In genomic region chr3:46926039-46926438, GRCh38 we compare ENCODE assay signal across 10 cellular contexts. TPM values are rescaled to one million over a fixed set of nuclear protein-coding genes. Genes with fewer than 3 reads are reported as not detected.
DNase-seq lines count a peak whose midpoint lies in the region; ATAC-seq, FAIRE-seq and TF ChIP-seq lines count a peak whose summit lies in the region.
"Had no signal": no experiment of that assay in that cellular context is flagged by ENCODE, and none has a peak within 500 bp of the region (broad histone marks: within the 10 kb centered on the region; RNA-seq: fewer than 3 reads in every experiment).

No MANE protein-coding gene starts in this region.

- H4K20me1 ChIP-seq in GM12878 (ENCODE audit: control insufficient read depth, insufficient read depth) = no peaks in the 10 kb centered on the region

- peak overlapping the region in 1 of 2 experiments; percentile 41 for H3K14ac ChIP-seq in mesenchymal stem cell (ENCODE audit: low read length in 2 of 2)

- peaks cover 39% of the 10 kb centered on the region for H3K79me2 ChIP-seq in GM12878 (ENCODE audit: control insufficient read depth, insufficient read depth, low read length)

- H4K8ac ChIP-seq in mesenchymal stem cell (ENCODE audit: low read length) = peak overlapping the region; percentile 7

- peak overlapping the region in 1 of 2 experiments; percentile 28 for H3K4ac ChIP-seq in mesenchymal stem cell (ENCODE audit: low read depth in 1 of 2, low read length in 2 of 2)

- ATAC-seq in A549 (peak; percentile 19 to 32; a peak in 3 of 6 replicates), GM12878 (no peak), HG03378 (IDR thresholded peaks at IDR 0.05; ENCODE audit: unreplicated experiment) (no peak)

- FAIRE-seq in A549 (lab: Jason Lieb, UNC) (no peak), GM19239 (lab: Jason Lieb, UNC) (peak; percentile 14), GM12878 (lab: Jason Lieb, UNC) (no peak)
- FAIRE-seq: D721Med had no signal

- SMC1A ChIA-PET in GM12878 (lab: Charles Lee; ENCODE audit: uncharacterized antibody, unreplicated experiment) = interaction anchor here (0.8 to 17.5 kb wide), 15 partner anchors 9 to 215 kb away, joined by 3 to 298 read pairs (median 5); partner anchors contain the start of genes CCDC12 and NBEAL2

- H2AFZ ChIP-seq in GM12878 (ENCODE audit: control insufficient read depth, low read depth, low read length) (no peak overlapping the region), mesenchymal stem cell (ENCODE audit: low read depth, low read length) (no peak overlapping the region)

- H3K4me2 ChIP-seq in A549 (no peak overlapping the region), GM12878 (ENCODE audit: control insufficient read depth, insufficient read depth) (peak overlapping the region; percentile 96), mesenchymal stem cell (ENCODE audit: low read length, poor library complexity, severe bottlenecking) (no peak overlapping the region)

- peak overlapping the region; percentile 82 for H3K9ac ChIP-seq in GM12878 (ENCODE audit: control insufficient read depth, insufficient read depth, low read length)
- peak overlapping the region; percentile 7 for H3K9ac ChIP-seq in mesenchymal stem cell (ENCODE audit: low read length)

- DNase-seq in A549 (ENCODE audit: low read depth in 1 of 2, low spot score in 1 of 2) (peak in 1 of 2 experiments; percentile 60), GM19239 (ENCODE audit: insufficient read length, low spot score) (no peak), GM12878 (ENCODE audit: low read depth, low spot score) (no peak), mesenchymal stem cell (peak; percentile 88), NCI-H128 (lab: John Stamatoyannopoulos, UW; ENCODE audit: unreplicated experiment) (no peak), hepatic stellate cell (ENCODE audit: low spot score) (no peak), LoVo (ENCODE audit: low spot score) (no peak)

- H3K23ac ChIP-seq in mesenchymal stem cell (ENCODE audit: low read length in 2 of 2) = peak overlapping the region in 1 of 2 experiments; percentile 85

- H3K9me3 ChIP-seq in A549 (peaks cover 6% of the 10 kb centered on the region; the same call in 1 of the 3 replicates), GM12878 (replicated peaks; ENCODE audit: control insufficient read depth, insufficient read depth, low read length) (peaks cover 14% of the 10 kb centered on the region), mesenchymal stem cell (ENCODE audit: control insufficient read depth, low read length) (peaks cover 6% of the 10 kb centered on the region)

- intact Hi-C loops in GM12878 (cut with micrococcal nuclease; ENCODE audit: unreplicated experiment) = loop anchor here (2.0 to 5.0 kb wide), 2 partner anchors 27 to 236 kb away; partner anchors contain the start of gene SETD2

- in situ Hi-C loops in GM12878 (cut with MboI) = no loop called here

- TF ChIP-seq RAD21 in A549 (conservative IDR thresholded peaks at IDR 0.05 in 1 of 2, IDR thresholded peaks at IDR 0.05 in 1 of 2) = no peak
- no peak for TF ChIP-seq RAD21 in GM12878 (IDR thresholded peaks at IDR 0.05; ENCODE audit: insufficient read depth, low read depth, low read length)

- H2AK5ac ChIP-seq in mesenchymal stem cell (ENCODE audit: low read length, severe bottlenecking) = no peak overlapping the region

- H2BK12ac ChIP-seq in mesenchymal stem cell (ENCODE audit: low read length in 2 of 2) = no peak overlapping the region

- no peak overlapping the region for H2BK120ac ChIP-seq in mesenchymal stem cell (ENCODE audit: low read depth, low read length)

- 49% methylated on average over 6 of the region's 6 CpGs for WGBS in A549 (ENCODE audit: missing lambda C conversion rate)
- 50% methylated on average over 6 of the region's 6 CpGs for WGBS in GM12878 (ENCODE audit: insufficient coverage, insufficient replicate concordance, low lambda C conversion rate, missing lambda C conversion rate)
- 42% methylated on average over 6 of the region's 6 CpGs for WGBS in mesenchymal stem cell

- no peak overlapping the region for H2BK15ac ChIP-seq in mesenchymal stem cell (ENCODE audit: low read depth, poor library complexity, severe bottlenecking)

- CTCF ChIA-PET in A549 (lab: Yijun Ruan, JAX) = interaction anchor here (0.8 to 5.2 kb wide), 8 partner anchors 8 to 73 kb away, joined by 3 to 62 read pairs (median 4); partner anchors contain the start of gene NBEAL2
- CTCF ChIA-PET in GM12878 (lab: Yijun Ruan, JAX) = interaction anchor here (0.6 to 4.1 kb wide), 10 partner anchors 8 to 357 kb away, joined by 3 to 14 read pairs (median 4); partner anchors contain the start of genes KIF9, KLHL18 and NBEAL2

- TF ChIP-seq CTCF in A549 (IDR thresholded peaks at IDR 0.05) (no peak), GM12878 (IDR thresholded peaks at IDR 0.05 in 2 of 3, conservative IDR thresholded peaks at IDR 0.05 in 1 of 3; ENCODE audit: control insufficient read depth in 2 of 3, extremely low read depth in 1 of 3, insufficient read depth in 1 of 3, low read depth in 3 of 3, low read length in 3 of 3) (no peak)

- H3K27ac ChIP-seq in A549 (peak overlapping the region; percentile 74 to 84), GM12878 (ENCODE audit: control insufficient read depth, insufficient read depth) (peak overlapping the region; percentile 94), mesenchymal stem cell (ENCODE audit: low read length, poor library complexity, severe bottlenecking) (no peak overlapping the region)
- H3K27ac ChIP-seq: SK-N-MC had no signal

- no TSS peak for BruUV-seq in GM12878 (replicated peaks; lab: Mats Ljungman, UMichigan)

- H3K4me1 ChIP-seq in A549 (peaks cover 54% of the 10 kb centered on the region), GM12878 (ENCODE audit: control insufficient read depth, insufficient read depth, low read length) (peaks cover 56% of the 10 kb centered on the region), mesenchymal stem cell (ENCODE audit: control insufficient read depth, insufficient read depth, low read depth, low read length) (peaks cover 22% of the 10 kb centered on the region)

- H2BK5ac ChIP-seq in mesenchymal stem cell (ENCODE audit: low read depth, low read length, poor library complexity, severe bottlenecking) = no peak overlapping the region

- RAD21 ChIA-PET in GM12878 (lab: Charles Lee; ENCODE audit: unreplicated experiment) = interaction anchor here (0.8 to 4.2 kb wide), 12 partner anchors 9 to 85 kb away, joined by 3 to 38 read pairs (median 5); partner anchors contain the start of gene NBEAL2

- no peak overlapping the region for H3K4me3 ChIP-seq in A549
- peak overlapping the region; percentile 44; the same call in 1 of the 2 replicates for H3K4me3 ChIP-seq in GM12878
- H3K4me3 ChIP-seq in mesenchymal stem cell (ENCODE audit: insufficient read depth in 1 of 2, low read depth in 1 of 2, low read length in 2 of 2) = no peak overlapping the region
- H3K4me3 ChIP-seq: SK-N-MC had no signal

- TF ChIP-seq EP300 in A549 (IDR thresholded peaks at IDR 0.05) (no peak), GM12878 (IDR thresholded peaks at IDR 0.05; ENCODE audit: borderline replicate concordance in 1 of 2, control insufficient read depth in 1 of 2, low read depth in 2 of 2, low read length in 2 of 2) (no peak)

- TF ChIP-seq POLR2A in A549 (IDR thresholded peaks at IDR 0.05; ENCODE audit: low read length) = no peak
- TF ChIP-seq POLR2A in GM12878 (IDR thresholded peaks at IDR 0.05; ENCODE audit: low read depth, low read length) = peak; percentile 61

- H3K79me1 ChIP-seq in mesenchymal stem cell (replicated peaks; ENCODE audit: low read length, poor library complexity, severe bottlenecking) = peaks cover 64% of the 10 kb centered on the region

- H3K27me3 ChIP-seq in GM12878 (replicated peaks in 1 of 2; ENCODE audit: control insufficient read depth in 2 of 2, insufficient read depth in 2 of 2, low read length in 1 of 2) = no peaks in the 10 kb centered on the region
- no peaks in the 10 kb centered on the region for H3K27me3 ChIP-seq in mesenchymal stem cell (ENCODE audit: control insufficient read depth in 1 of 2, insufficient read depth in 1 of 2, low read length in 2 of 2)

- POLR2A ChIA-PET in A549 (lab: Yijun Ruan, JAX) (interaction anchor here (0.6 to 0.7 kb wide), 2 partner anchors 52 to 53 kb away, joined by 3 read pairs; partner anchors contain the start of gene NBEAL2), GM12878 (lab: Charles Lee) (interaction anchor here (0.7 to 12.6 kb wide), 8 partner anchors 14 to 67 kb away, joined by 3 to 163 read pairs (median 6); partner anchors contain the start of gene CCDC12)

- peak overlapping the region; percentile 42 to 48 for H3K18ac ChIP-seq in mesenchymal stem cell (ENCODE audit: low read depth in 1 of 2, low read length in 2 of 2)

- no peak overlapping the region for H4K91ac ChIP-seq in mesenchymal stem cell (ENCODE audit: low read length)

- H3K36me3 ChIP-seq in GM12878 (ENCODE audit: control insufficient read depth in 2 of 2, insufficient read depth in 2 of 2, low read length in 1 of 2) (peaks cover 31 to 56% of the 10 kb centered on the region in 2 experiments), mesenchymal stem cell (ENCODE audit: control insufficient read depth in 1 of 2, insufficient read depth in 2 of 2, low read depth in 1 of 2, low read length in 2 of 2) (peaks cover 79 to 82% of the 10 kb centered on the region in 2 experiments)

RNA-seq across cellular contexts. Expression of gene PTH1R, which starts 48.5 kb away (rescaled TPM):
- polyA plus RNA-seq in A549 (2011; rRNA removed) (0.20 and 0.45 TPM in 2 replicates), A549 (2017; fragmentation: RNase III; extraction: RNeasy Plus Mini Kit Qiagen cat#74134 plus additional on column Dnase treatment) (0.53 to 0.76 TPM (median 0.54 TPM) in 3 replicates), GM12878 (2011; rRNA removed) (not detected in 2 replicates), GM12878 (2014; fragmentation: Illumina TruSeq; extraction: Trizol) (not detected in 2 replicates), GM12878 (2014; fragmentation: Nextera tagmentation; extraction: Ambion mirVana) (not detected), GM12878 (2014; rRNA removed) (0.20 TPM in 1 of 2 replicates, not detected in the other), GM12878 (2016; fragmentation: Nextera tagmentation; extraction: Ambion mirVana) (not detected)
- 0.63 and 0.83 TPM in 2 replicates for polyA plus RNA-seq in A549 (2012; cell fraction: cytosol; rRNA removed)
- 1.7 and 2.2 TPM in 2 replicates for polyA plus RNA-seq in A549 (2012; cell fraction: nucleus; rRNA removed)
- 0.24 and 0.87 TPM in 2 replicates for polyA minus RNA-seq in A549 (2011; rRNA and poly(A)+ RNA removed)
- total RNA-seq in GM12878 (2013; cell fraction: nucleolus; rRNA removed) = not detected in 2 replicates
- total RNA-seq in GM12878 (2014; rRNA removed) (not detected in 2 replicates), GM12878 (2014; rRNA removed; fragmentation: Illumina TruSeq; extraction: Trizol) (not detected in 2 replicates), GM12878 (2021) (not detected in 2 replicates)
- polyA plus RNA-seq in GM12878 (2011; ENCODE audit: low read depth) = not detected
- 0.03 and 0.13 TPM in 2 replicates for polyA plus RNA-seq in GM12878 (2011; cell fraction: cytosol; rRNA removed)
- polyA plus RNA-seq in GM12878 (2011; cell fraction: nucleus; rRNA removed) = 0.61 and 1.2 TPM in 2 replicates
- 0.22 TPM in 1 of 2 replicates, not detected in the other for polyA plus RNA-seq in GM12878 (2012)
- polyA minus RNA-seq in GM12878 (2011; rRNA and poly(A)+ RNA removed) = not detected in 2 replicates
- polyA minus RNA-seq in GM12878 (2011; cell fraction: cytosol; rRNA and poly(A)+ RNA removed) = not detected in 2 replicates
- not detected in 2 replicates for polyA minus RNA-seq in GM12878 (2011; cell fraction: nucleus; rRNA and poly(A)+ RNA removed)
- polyA plus RNA-seq in mesenchymal stem cell (2013, experiment 1 of 2) = 0.15 TPM
- 0.27 TPM for polyA plus RNA-seq in mesenchymal stem cell (2013, experiment 2 of 2)

RNA-seq across cellular contexts. Expression of gene CCDC12, which starts 50.5 kb away (rescaled TPM):
- polyA plus RNA-seq in A549 (2011; rRNA removed) (21.7 and 34.8 TPM in 2 replicates), A549 (2017; fragmentation: RNase III; extraction: RNeasy Plus Mini Kit Qiagen cat#74134 plus additional on column Dnase treatment) (74.2 to 81.0 TPM (median 79.2 TPM) in 3 replicates), GM12878 (2011; rRNA removed) (31.2 and 45.6 TPM in 2 replicates), GM12878 (2014; fragmentation: Illumina TruSeq; extraction: Trizol) (11.2 and 63.3 TPM in 2 replicates), GM12878 (2014; fragmentation: Nextera tagmentation; extraction: Ambion mirVana) (10 to 100 TPM in 1 of 2 experiments, 1 to 10 TPM in 1; 9.2 to 22.5 TPM), GM12878 (2014; rRNA removed) (59.3 and 67.6 TPM in 2 replicates), GM12878 (2016; fragmentation: Nextera tagmentation; extraction: Ambion mirVana) (10 to 100 TPM; 83.1 to 91.4 TPM)
- polyA plus RNA-seq in A549 (2012; cell fraction: cytosol; rRNA removed) = 53.8 and 83.7 TPM in 2 replicates
- 44.0 and 54.7 TPM in 2 replicates for polyA plus RNA-seq in A549 (2012; cell fraction: nucleus; rRNA removed)
- polyA minus RNA-seq in A549 (2011; rRNA and poly(A)+ RNA removed) = 30.5 and 33.9 TPM in 2 replicates
- 111 and 121 TPM in 2 replicates for total RNA-seq in GM12878 (2013; cell fraction: nucleolus; rRNA removed)
- total RNA-seq in GM12878 (2014; rRNA removed) (46.9 and 53.0 TPM in 2 replicates), GM12878 (2014; rRNA removed; fragmentation: Illumina TruSeq; extraction: Trizol) (67.3 and 72.4 TPM in 2 replicates), GM12878 (2021) (65.8 and 65.9 TPM in 2 replicates)
- 29.4 TPM for polyA plus RNA-seq in GM12878 (2011; ENCODE audit: low read depth)
- polyA plus RNA-seq in GM12878 (2011; cell fraction: cytosol; rRNA removed) = 52.2 and 68.0 TPM in 2 replicates
- polyA plus RNA-seq in GM12878 (2011; cell fraction: nucleus; rRNA removed) = 63.4 and 85.5 TPM in 2 replicates
- polyA plus RNA-seq in GM12878 (2012) = 47.7 and 72.7 TPM in 2 replicates
- polyA minus RNA-seq in GM12878 (2011; rRNA and poly(A)+ RNA removed) = 69.5 and 77.8 TPM in 2 replicates
- 15.6 and 18.2 TPM in 2 replicates for polyA minus RNA-seq in GM12878 (2011; cell fraction: cytosol; rRNA and poly(A)+ RNA removed)
- 64.3 and 144 TPM in 2 replicates for polyA minus RNA-seq in GM12878 (2011; cell fraction: nucleus; rRNA and poly(A)+ RNA removed)
- polyA plus RNA-seq in mesenchymal stem cell (2013, experiment 1 of 2) = 25.6 TPM
- polyA plus RNA-seq in mesenchymal stem cell (2013, experiment 2 of 2) = 26.2 TPM

RNA-seq across cellular contexts. Expression of gene NBEAL2, which starts 53.4 kb away (rescaled TPM):
- polyA plus RNA-seq in A549 (2011; rRNA removed) (9.6 and 13.3 TPM in 2 replicates), A549 (2017; fragmentation: RNase III; extraction: RNeasy Plus Mini Kit Qiagen cat#74134 plus additional on column Dnase treatment) (43.4 to 54.0 TPM (median 47.3 TPM) in 3 replicates), GM12878 (2011; rRNA removed) (17.1 and 29.0 TPM in 2 replicates), GM12878 (2014; fragmentation: Illumina TruSeq; extraction: Trizol) (16.4 and 41.4 TPM in 2 replicates), GM12878 (2014; fragmentation: Nextera tagmentation; extraction: Ambion mirVana) (under 1 TPM; 0.07 to 0.18 TPM), GM12878 (2014; rRNA removed) (96.3 and 110 TPM in 2 replicates), GM12878 (2016; fragmentation: Nextera tagmentation; extraction: Ambion mirVana) (10 to 100 TPM; 22.5 to 29.7 TPM)
- 45.5 and 60.4 TPM in 2 replicates for polyA plus RNA-seq in A549 (2012; cell fraction: cytosol; rRNA removed)
- 409 and 469 TPM in 2 replicates for polyA plus RNA-seq in A549 (2012; cell fraction: nucleus; rRNA removed)
- 14.9 and 24.5 TPM in 2 replicates for polyA minus RNA-seq in A549 (2011; rRNA and poly(A)+ RNA removed)
- total RNA-seq in GM12878 (2013; cell fraction: nucleolus; rRNA removed) = 152 and 168 TPM in 2 replicates
- total RNA-seq in GM12878 (2014; rRNA removed) (47.2 and 52.0 TPM in 2 replicates), GM12878 (2014; rRNA removed; fragmentation: Illumina TruSeq; extraction: Trizol) (19.7 and 21.8 TPM in 2 replicates), GM12878 (2021) (106 and 127 TPM in 2 replicates)
- polyA plus RNA-seq in GM12878 (2011; ENCODE audit: low read depth) = 27.1 TPM
- 39.5 and 52.6 TPM in 2 replicates for polyA plus RNA-seq in GM12878 (2011; cell fraction: cytosol; rRNA removed)
- 940 and 1,024 TPM in 2 replicates for polyA plus RNA-seq in GM12878 (2011; cell fraction: nucleus; rRNA removed)
- 62.9 and 78.4 TPM in 2 replicates for polyA plus RNA-seq in GM12878 (2012)
- polyA minus RNA-seq in GM12878 (2011; rRNA and poly(A)+ RNA removed) = 21.7 and 46.1 TPM in 2 replicates
- polyA minus RNA-seq in GM12878 (2011; cell fraction: cytosol; rRNA and poly(A)+ RNA removed) = 21.8 and 25.3 TPM in 2 replicates
- 95.1 and 139 TPM in 2 replicates for polyA minus RNA-seq in GM12878 (2011; cell fraction: nucleus; rRNA and poly(A)+ RNA removed)
- polyA plus RNA-seq in mesenchymal stem cell (2013, experiment 1 of 2) = 2.0 TPM
- 1.7 TPM for polyA plus RNA-seq in mesenchymal stem cell (2013, experiment 2 of 2)

Comparison
In these comparisons a context has a peak if more than half of its experiments do, and no peak if none do; other contexts are left out.
1. ATAC-seq: peak in A549 (2 of 2); none in GM12878 (single experiment) and HG03378 (single experiment).
2. Of the 24 proteins assayed by ChIP-seq in both GM12878 and A549: peak only in GM12878: POLR2A; only in A549: none; in both: none; in neither: 23.